ENCODE assay signal across 5 cellular contexts in genomic region chr14:50815526-50815925, GRCh38. TPM values are rescaled to one million over a fixed set of nuclear protein-coding genes. Genes with fewer than 3 reads are reported as not detected.
"Had no signal": no experiment of that assay in that cellular context is flagged by ENCODE, and none has a peak within 500 bp of the region (broad histone marks: within the 10 kb centered on the region; RNA-seq: fewer than 3 reads in every experiment).

No MANE protein-coding gene starts in this region.

RNA-seq across cellular contexts. Expression of gene ABHD12B, which starts 56.3 kb away (rescaled TPM):
- total RNA-seq: activated CD4-positive, alpha-beta T cell treated with anti-CD3 and anti-CD28 coated beads for 36 hours; activated CD4-positive, alpha-beta T cell treated with anti-CD3 and anti-CD28 coated beads, Interleukin-2, amount 10 ng/mL, durations not matched to agents 7 days and 5 days; activated T-cell treated with anti-CD3 and anti-CD28 coated beads, Interleukin-2, amount 50 U/mL, for 4 hours; bronchial epithelial cell; Right ventricle myocardium superior had no signal
